21 cellular contexts compared by ENCODE assay signal in the genomic region with DNA sequence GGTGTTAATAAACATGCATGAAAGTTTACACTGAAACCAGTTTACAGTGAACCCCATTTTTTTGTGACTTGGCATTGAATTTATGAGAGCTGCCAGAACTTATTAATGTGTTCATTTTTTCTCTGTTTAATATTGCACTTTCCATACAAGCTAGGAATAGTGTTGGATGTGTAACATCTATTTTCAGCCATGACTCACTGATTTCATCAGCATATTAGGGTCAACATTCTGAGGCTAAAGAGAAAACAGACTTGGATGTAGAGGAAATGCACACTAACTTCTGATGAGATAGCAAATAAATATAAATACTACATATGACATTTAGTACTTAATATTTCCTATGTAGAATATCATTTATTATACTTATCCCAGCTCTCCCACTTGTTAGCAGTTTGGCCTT.
DNase-seq lines count a peak whose midpoint lies in the region; ATAC-seq and TF ChIP-seq lines count a peak whose summit lies in the region.
"Had no signal": no experiment of that assay in that cellular context is flagged by ENCODE, and none has a peak within 500 bp of the region (broad histone marks: within the 10 kb centered on the region; RNA-seq: fewer than 3 reads in every experiment).

No MANE protein-coding gene starts in this region.

- peaks cover 14% of the 10 kb centered on the region for H3K4me1 Mint-ChIP-seq in brain
- H3K4me1 Mint-ChIP-seq: CD8-positive, alpha-beta memory T cell had no signal

- no peaks in the 10 kb centered on the region for H3K9me3 Mint-ChIP-seq in brain
- H3K9me3 Mint-ChIP-seq: activated naive CD4-positive, alpha-beta T cell treated with anti-CD3 and anti-CD28 coated beads for 36 hours had no signal

- no peaks in the 10 kb centered on the region for H3K9me3 ChIP-seq in HUES64 (ENCODE audit: insufficient read depth, low read depth, low read length)
- H3K9me3 ChIP-seq: esophagus squamous epithelium, sigmoid colon, vagina had no signal

- peak overlapping the region in 3 of 5 experiments; percentile 49 to 83 (median 54) for H3K27ac Mint-ChIP-seq in brain
- H3K27ac Mint-ChIP-seq: activated naive CD4-positive, alpha-beta T cell treated with anti-CD3 and anti-CD28 coated beads for 36 hours had no signal

- ATAC-seq in foreskin keratinocyte: peak; percentile 40
- no peak for ATAC-seq in HG03354 (IDR thresholded peaks at IDR 0.05; ENCODE audit: poor library complexity, severe bottlenecking, unreplicated experiment)
- no peak for ATAC-seq in HG02970 (IDR thresholded peaks at IDR 0.05; ENCODE audit: low FRiP score, unreplicated experiment)
- no peak for ATAC-seq in left ventricle myocardium superior
- ATAC-seq: mucosa of descending colon had no signal

- H3K27me3 Mint-ChIP-seq in brain: no peaks in the 10 kb centered on the region
- H3K27me3 Mint-ChIP-seq: CD8-positive, alpha-beta memory T cell had no signal

- no peaks in the 10 kb centered on the region for H3K36me3 Mint-ChIP-seq in brain
- H3K36me3 Mint-ChIP-seq: CD8-positive, alpha-beta memory T cell had no signal

- H3K4me3 ChIP-seq in AG10803 (ENCODE audit: low read length) (no peak overlapping the region), HUES64 (ENCODE audit: low read length) (no peak overlapping the region)
- H3K4me3 ChIP-seq: esophagus squamous epithelium, mucosa of descending colon, PC-9, sigmoid colon, vagina had no signal

- intact Hi-C loops in left ventricle myocardium superior (cut with micrococcal nuclease): no loop called here

- DNase-seq in AG10803 (ENCODE audit: low read depth) (peak; percentile 50), foreskin keratinocyte (peak in 1 of 2 donors; percentile 39), NCI-H524 (lab: John Stamatoyannopoulos, UW) (no peak), left ventricle myocardium superior (no peak)
- DNase-seq: activated CD4-positive, alpha-beta T cell treated with anti-CD3 and anti-CD28 coated beads for 4 hours; activated CD8-positive, alpha-beta memory T cell treated with anti-CD3 and anti-CD28 coated beads, Interleukin-2, amount 50 U/mL, for 4 hours; activated naive CD4-positive, alpha-beta T cell treated with anti-CD3 and anti-CD28 coated beads for 36 hours; CD8-positive, alpha-beta memory T cell; esophagus squamous epithelium; KG1; mucosa of descending colon; NCI-H1092; NCI-H2107; nucleus accumbens; PC-9; sigmoid colon had no signal

- no peak for TF ChIP-seq CTCF in AG10803 (conservative IDR thresholded peaks at IDR 0.05; ENCODE audit: low read length)
- TF ChIP-seq CTCF in brain (conservative IDR thresholded peaks at IDR 0.05): no peak
- no peak for TF ChIP-seq CTCF in foreskin keratinocyte (conservative IDR thresholded peaks at IDR 0.05)

- H3K4me3 Mint-ChIP-seq in brain: no peak overlapping the region
- H3K4me3 Mint-ChIP-seq: activated naive CD4-positive, alpha-beta T cell treated with anti-CD3 and anti-CD28 coated beads for 36 hours; CD8-positive, alpha-beta memory T cell had no signal

- H3K27me3 ChIP-seq in HUES64 (ENCODE audit: insufficient read depth, low read length) (no peaks in the 10 kb centered on the region), foreskin keratinocyte (no peaks in the 10 kb centered on the region)
- H3K27me3 ChIP-seq: esophagus squamous epithelium, sigmoid colon, vagina had no signal

- H3K27ac ChIP-seq in HUES64 (ENCODE audit: low read depth, low read length) (0 out of 2 replicates have a peak overlapping the region, but pooled peaks have one; percentile 21), foreskin keratinocyte (no peak overlapping the region)
- H3K27ac ChIP-seq: esophagus squamous epithelium, PC-9, sigmoid colon, vagina had no signal

- no peaks in the 10 kb centered on the region for H3K36me3 ChIP-seq in HUES64 (ENCODE audit: insufficient read depth, low read length)
- H3K36me3 ChIP-seq: esophagus squamous epithelium, sigmoid colon, vagina had no signal

- H3K4me1 ChIP-seq in HUES64 (ENCODE audit: insufficient read depth, low read length) (peaks cover 27% of the 10 kb centered on the region), foreskin keratinocyte (no peaks in the 10 kb centered on the region)
- H3K4me1 ChIP-seq: esophagus squamous epithelium, sigmoid colon, vagina had no signal

- H3K9ac ChIP-seq in HUES64 (ENCODE audit: low read depth, low read length): no peak overlapping the region; the same call in 1 of the 2 replicates
